ENCODE assay signal across 24 cellular contexts in genomic region chr3:5275529-5275928, GRCh38.
A peak's percentile ranks its signal among the peaks of the same experiment; 100 is the strongest.
DNase-seq lines count a peak whose midpoint lies in the region; ATAC-seq, FAIRE-seq and TF ChIP-seq lines count a peak whose summit lies in the region.
"Had no signal": no experiment of that assay in that cellular context is flagged by ENCODE, and none has a peak within 500 bp of the region (broad histone marks: within the 10 kb centered on the region; RNA-seq: fewer than 3 reads in every experiment).

No MANE protein-coding gene starts in this region.

- peak overlapping the region; percentile 59 for H3K9ac ChIP-seq in astrocyte (ENCODE audit: low read length)
- H3K9ac ChIP-seq: BLaER1 treated with 17β-estradiol and CSF1 and Interleukin-3, amounts not matched to agents 10 nM and 100 nM; neural progenitor cell had no signal

- TF ChIP-seq EP300 in sigmoid colon (IDR thresholded peaks at IDR 0.05) = no peak

- H3K36me3 Mint-ChIP-seq in astrocyte (ENCODE audit: low read depth, unreplicated experiment) = no peaks in the 10 kb centered on the region
- H3K36me3 Mint-ChIP-seq in stimulated activated effector memory CD8-positive, alpha-beta T cell treated with anti-CD3 and anti-CD28 coated beads, Interleukin-12 subunit alpha, Interleukin-12 subunit beta, amount 100 ng/mL, for 72 hours = no peaks in the 10 kb centered on the region
- H3K36me3 Mint-ChIP-seq: neural progenitor cell had no signal

- peaks cover 13% of the 10 kb centered on the region for H3K4me1 ChIP-seq in astrocyte (ENCODE audit: insufficient read depth, low read length)
- no peaks in the 10 kb centered on the region for H3K4me1 ChIP-seq in sigmoid colon
- H3K4me1 ChIP-seq: BLaER1 treated with 17β-estradiol and CSF1 and Interleukin-3, amounts not matched to agents 10 nM and 100 nM; breast epithelium; neural progenitor cell; psoas muscle had no signal

- FAIRE-seq in astrocyte (lab: Jason Lieb, UNC) = peak; percentile 69
- FAIRE-seq: endothelial cell of umbilical vein had no signal

- ATAC-seq in stimulated activated effector memory CD8-positive, alpha-beta T cell treated with anti-CD3 and anti-CD28 coated beads, Interleukin-12 subunit alpha, Interleukin-12 subunit beta, amount 100 ng/mL, for 72 hours = peak; percentile 42
- ATAC-seq in HG02678 (IDR thresholded peaks at IDR 0.05; ENCODE audit: unreplicated experiment) = no peak
- ATAC-seq: activated naive CD4-positive, alpha-beta T cell treated with anti-CD3 and anti-CD28 coated beads, Interleukin-2, amount 50 U/mL, for 72 hours; activated T-cell treated with anti-CD3 and anti-CD28 coated beads, Interleukin-2, amount 50 U/mL, for 72 hours; psoas muscle had no signal

- H3K4me3 ChIP-seq in astrocyte (ENCODE audit: insufficient read depth, low read depth, low read length) (no peak overlapping the region), sigmoid colon (no peak overlapping the region)
- H3K4me3 ChIP-seq: BLaER1 treated with 17β-estradiol and CSF1 and Interleukin-3, amounts not matched to agents 10 nM and 100 nM; breast epithelium; neural progenitor cell; psoas muscle had no signal

- DNase-seq in GM04503 (ENCODE audit: low read depth) (peak; percentile 51), astrocyte (ENCODE audit: low read depth) (peak; percentile 95), glomerular visceral epithelial cell (ENCODE audit: extremely low spot score) (peak; percentile 6), sigmoid colon (no peak), anterior cingulate cortex (lab: John Stamatoyannopoulos, UW) (no peak)
- no peak for DNase-seq in stimulated activated effector memory CD8-positive, alpha-beta T cell treated with anti-CD3 and anti-CD28 coated beads, Interleukin-12 subunit alpha, Interleukin-12 subunit beta, amount 100 ng/mL, for 72 hours (ENCODE audit: low spot score in 2 of 2)
- DNase-seq: activated CD4-positive, CD25-positive, alpha-beta regulatory T cell treated with anti-CD3 and anti-CD28 coated beads, Interleukin-2, amount 50 U/mL, for 72 hours; activated T-cell treated with anti-CD3 and anti-CD28 coated beads, Interleukin-2, amount 50 U/mL, for 72 hours; Calu3; KBM-7; NCI-H187; NCI-H226; NCI-H774; psoas muscle; Right ventricle myocardium superior; stimulated activated CD4-positive, alpha-beta T cell treated with anti-CD3 and anti-CD28 coated beads, Interleukin-4, amount 100 ng/mL, for 24 hours; SW 1271 had no signal

- H3K27ac ChIP-seq in astrocyte (ENCODE audit: low read depth, low read length) (peak overlapping the region; percentile 88), sigmoid colon (no peak overlapping the region)
- H3K27ac ChIP-seq: BLaER1 treated with 17β-estradiol and CSF1 and Interleukin-3, amounts not matched to agents 10 nM and 100 nM; breast epithelium; neural progenitor cell; psoas muscle had no signal

- 63 to 75% methylated on average over 2 of the region's 2 CpGs for WGBS in sigmoid colon, 2 donors

- no peak for TF ChIP-seq POLR2A in sigmoid colon (IDR thresholded peaks at IDR 0.05)

- peaks cover 11% of the 10 kb centered on the region for H3K4me1 Mint-ChIP-seq in astrocyte (ENCODE audit: low read depth, unreplicated experiment)
- no peaks in the 10 kb centered on the region for H3K4me1 Mint-ChIP-seq in stimulated activated effector memory CD8-positive, alpha-beta T cell treated with anti-CD3 and anti-CD28 coated beads, Interleukin-12 subunit alpha, Interleukin-12 subunit beta, amount 100 ng/mL, for 72 hours
- H3K4me1 Mint-ChIP-seq: neural progenitor cell had no signal

- no peak overlapping the region for H2AFZ ChIP-seq in astrocyte (ENCODE audit: low read depth, low read length)
- H2AFZ ChIP-seq: neural progenitor cell had no signal

- TF ChIP-seq CTCF in astrocyte (IDR thresholded peaks at IDR 0.05; ENCODE audit: insufficient read depth, low read depth, low read length) (no peak), sigmoid colon (IDR thresholded peaks at IDR 0.05) (no peak)

- no peaks in the 10 kb centered on the region for H3K9me3 ChIP-seq in astrocyte (ENCODE audit: insufficient read depth, low read depth, low read length)
- no peaks in the 10 kb centered on the region for H3K9me3 ChIP-seq in sigmoid colon
- H3K9me3 ChIP-seq: breast epithelium, psoas muscle had no signal

- H3K4me3 Mint-ChIP-seq in astrocyte (ENCODE audit: unreplicated experiment) = no peak overlapping the region
- no peak overlapping the region for H3K4me3 Mint-ChIP-seq in stimulated activated effector memory CD8-positive, alpha-beta T cell treated with anti-CD3 and anti-CD28 coated beads, Interleukin-12 subunit alpha, Interleukin-12 subunit beta, amount 100 ng/mL, for 72 hours
- H3K4me3 Mint-ChIP-seq: activated T-cell treated with anti-CD3 and anti-CD28 coated beads, Interleukin-2, amount 50 U/mL, for 72 hours; dendritic cell treated with granulocyte-macrophage colony-stimulating factor and Interleukin-4, amounts not matched to agents 40 ng/mL and 50 ng/mL, for 4 days; neural progenitor cell had no signal

- H3K79me2 ChIP-seq in astrocyte (ENCODE audit: insufficient read depth, low read length) = no peaks in the 10 kb centered on the region

- H3K27me3 ChIP-seq in astrocyte (ENCODE audit: insufficient read depth, low read length) = no peaks in the 10 kb centered on the region
- H3K27me3 ChIP-seq in sigmoid colon = no peaks in the 10 kb centered on the region
- H3K27me3 ChIP-seq: BLaER1 treated with 17β-estradiol and CSF1 and Interleukin-3, amounts not matched to agents 10 nM and 100 nM; breast epithelium; neural progenitor cell had no signal

- peaks cover 5% of the 10 kb centered on the region for H3K9me3 Mint-ChIP-seq in astrocyte (ENCODE audit: unreplicated experiment)
- H3K9me3 Mint-ChIP-seq in stimulated activated effector memory CD8-positive, alpha-beta T cell treated with anti-CD3 and anti-CD28 coated beads, Interleukin-12 subunit alpha, Interleukin-12 subunit beta, amount 100 ng/mL, for 72 hours = peaks cover 3% of the 10 kb centered on the region
- H3K9me3 Mint-ChIP-seq: activated naive CD4-positive, alpha-beta T cell treated with anti-CD3 and anti-CD28 coated beads, Interleukin-2, amount 50 U/mL, for 72 hours had no signal

- H3K27me3 Mint-ChIP-seq in astrocyte (ENCODE audit: low read depth, unreplicated experiment) = no peaks in the 10 kb centered on the region
- H3K27me3 Mint-ChIP-seq: dendritic cell treated with granulocyte-macrophage colony-stimulating factor and Interleukin-4, amounts not matched to agents 40 ng/mL and 50 ng/mL, for 4 days had no signal

- intact Hi-C loops in sigmoid colon (cut with DNase I) = no loop called here

- peak overlapping the region; percentile 23 for H3K4me2 ChIP-seq in astrocyte (ENCODE audit: low read length)
- H3K4me2 ChIP-seq: BLaER1 treated with 17β-estradiol and CSF1 and Interleukin-3, amounts not matched to agents 10 nM and 100 nM; neural progenitor cell had no signal

- H3K36me3 ChIP-seq in astrocyte (ENCODE audit: insufficient read depth, low read length) = no peaks in the 10 kb centered on the region
- H3K36me3 ChIP-seq in sigmoid colon = no peaks in the 10 kb centered on the region
- H3K36me3 ChIP-seq: BLaER1 treated with 17β-estradiol and CSF1 and Interleukin-3, amounts not matched to agents 10 nM and 100 nM; breast epithelium; neural progenitor cell had no signal

- H4K20me1 ChIP-seq in astrocyte (ENCODE audit: insufficient read depth, low read length) = no peaks in the 10 kb centered on the region
- H4K20me1 ChIP-seq: BLaER1 treated with 17β-estradiol and CSF1 and Interleukin-3, amounts not matched to agents 10 nM and 100 nM had no signal

- H3K27ac Mint-ChIP-seq in astrocyte (ENCODE audit: unreplicated experiment) = peak overlapping the region; percentile 87
- no peak overlapping the region for H3K27ac Mint-ChIP-seq in stimulated activated effector memory CD8-positive, alpha-beta T cell treated with anti-CD3 and anti-CD28 coated beads, Interleukin-12 subunit alpha, Interleukin-12 subunit beta, amount 100 ng/mL, for 72 hours
- H3K27ac Mint-ChIP-seq: activated naive CD4-positive, alpha-beta T cell treated with anti-CD3 and anti-CD28 coated beads, Interleukin-2, amount 50 U/mL, for 72 hours; activated T-cell treated with anti-CD3 and anti-CD28 coated beads, Interleukin-2, amount 50 U/mL, for 72 hours; dendritic cell treated with granulocyte-macrophage colony-stimulating factor and Interleukin-4, amounts not matched to agents 40 ng/mL and 50 ng/mL, for 4 days; neural progenitor cell had no signal

Comparison
In these comparisons a context has a peak if more than half of its experiments do, and no peak if none do; other contexts are left out.
1. DNase-seq: peak in GM04503 (single experiment), astrocyte (single experiment) and glomerular visceral epithelial cell (single experiment); none in stimulated activated effector memory CD8-positive, alpha-beta T cell treated with anti-CD3 and anti-CD28 coated beads, Interleukin-12 subunit alpha, Interleukin-12 subunit beta, amount 100 ng/mL, for 72 hours (0 of 2), sigmoid colon (single experiment) and anterior cingulate cortex (0 of 58).